Comparison of ENCODE assay signal across 31 cellular contexts in genomic region chr2:170321526-170321925, GRCh38.
"Had no signal": no experiment of that assay in that cellular context is flagged by ENCODE, and none has a peak within 500 bp of the region (broad histone marks: within the 10 kb centered on the region; RNA-seq: fewer than 3 reads in every experiment).

No MANE protein-coding gene starts in this region.

- ATAC-seq: activated CD4-positive, alpha-beta T cell treated with anti-CD3 and anti-CD28 coated beads for 36 hours; activated T-cell treated with anti-CD3 and anti-CD28 coated beads, Interleukin-2, amount 50 U/mL, for 72 hours; body of pancreas; gastroesophageal sphincter; left lung; lower lobe of right lung; natural killer cell treated with Interleukin-12 subunit alpha and Interleukin-12 subunit beta and Interleukin-15 and Interleukin-18, amount 100 ng/mL, for 72 hours; pancreas; stimulated activated naive B cell treated with anti-CD40 and anti-IgM and Interleukin-4, amounts not matched to agents 10 μg/mL and 1 μg/mL and 100 μg/mL, for 72 hours; T-helper 17 cell; upper lobe of right lung had no signal

- FAIRE-seq: endothelial cell of umbilical vein, pancreas had no signal

- H3K4me1 Mint-ChIP-seq: activated CD4-positive, alpha-beta T cell treated with anti-CD3 and anti-CD28 coated beads for 36 hours; stimulated activated naive B cell treated with anti-CD40 and anti-IgM and Interleukin-4, amounts not matched to agents 10 μg/mL and 1 μg/mL and 100 μg/mL, for 72 hours; T-helper 17 cell had no signal

- H3K27ac Mint-ChIP-seq: activated CD4-positive, alpha-beta T cell treated with anti-CD3 and anti-CD28 coated beads for 36 hours; activated naive CD8-positive, alpha-beta T cell; activated T-cell treated with anti-CD3 and anti-CD28 coated beads, Interleukin-2, amount 50 U/mL, for 72 hours; natural killer cell treated with Interleukin-12 subunit alpha and Interleukin-12 subunit beta and Interleukin-15 and Interleukin-18, amount 100 ng/mL, for 72 hours; stimulated activated naive B cell treated with anti-CD40 and anti-IgM and Interleukin-4, amounts not matched to agents 10 μg/mL and 1 μg/mL and 100 μg/mL, for 72 hours; T-helper 17 cell had no signal

- H2AFZ ChIP-seq: hepatocyte had no signal

- H3K4me3 ChIP-seq: body of pancreas, esophagus squamous epithelium, gastroesophageal sphincter, hepatocyte, left lung, lower lobe of right lung, pancreas, prostate gland, right atrium auricular region, SK-N-MC, stomach, thyroid gland, upper lobe of right lung had no signal

- H3K27me3 ChIP-seq: body of pancreas, esophagus squamous epithelium, hepatocyte, left lung, neutrophil, pancreas, right atrium auricular region, stomach, thyroid gland, upper lobe of right lung had no signal

- H3K4me3 Mint-ChIP-seq: activated CD4-positive, alpha-beta T cell treated with anti-CD3 and anti-CD28 coated beads for 36 hours; activated naive CD8-positive, alpha-beta T cell; activated T-cell treated with anti-CD3 and anti-CD28 coated beads, Interleukin-2, amount 50 U/mL, for 72 hours; natural killer cell treated with Interleukin-12 subunit alpha and Interleukin-12 subunit beta and Interleukin-15 and Interleukin-18, amount 100 ng/mL, for 72 hours; stimulated activated naive B cell treated with anti-CD40 and anti-IgM and Interleukin-4, amounts not matched to agents 10 μg/mL and 1 μg/mL and 100 μg/mL, for 72 hours; T-helper 17 cell had no signal

- H3K9me3 ChIP-seq: body of pancreas, lower lobe of right lung, neutrophil, pancreas, prostate gland, thyroid gland, upper lobe of right lung had no signal

- H3K36me3 ChIP-seq: esophagus squamous epithelium, gastroesophageal sphincter, left lung, lower lobe of right lung, neutrophil, pancreas, prostate gland, right atrium auricular region, stomach, thyroid gland, upper lobe of right lung had no signal

- DNase-seq: activated CD4-positive, alpha-beta T cell treated with anti-CD3 and anti-CD28 coated beads for 36 hours; activated CD4-positive, alpha-beta T cell treated with anti-CD3 and anti-CD28 coated beads, Interleukin-2, amount 50 U/mL, for 4 hours; activated CD4-positive, CD25-positive, alpha-beta regulatory T cell; activated effector memory CD4-positive, alpha-beta T cell treated with Interleukin-2 at 50 U/mL for 16 hours; activated naive CD4-positive, alpha-beta T cell treated with Interleukin-2 at 50 U/mL for 16 hours; activated T-cell treated with anti-CD3 and anti-CD28 coated beads for 4 hours; activated T-cell treated with anti-CD3 and anti-CD28 coated beads, Interleukin-2, amount 50 U/mL, for 72 hours; anterior cingulate cortex; body of pancreas; caudate nucleus; esophagus squamous epithelium; left lung; lower lobe of right lung; mesendoderm; pancreas; stimulated activated CD4-positive, alpha-beta T cell treated with anti-CD3 and anti-CD28 coated beads, Interleukin-15, amount 100 ng/mL, for 24 hours; stimulated activated CD4-positive, alpha-beta T cell treated with anti-CD3 and anti-CD28 coated beads, Interleukin-2, amount 100 ng/mL, for 24 hours; stimulated activated naive B cell treated with anti-CD40 and anti-IgM and Interleukin-4, amounts not matched to agents 10 μg/mL and 1 μg/mL and 100 μg/mL, for 72 hours; stomach; T-helper 17 cell; thyroid gland; upper lobe of right lung had no signal

- H3K79me2 ChIP-seq: hepatocyte had no signal

- H3K27ac ChIP-seq: body of pancreas, esophagus squamous epithelium, gastroesophageal sphincter, hepatocyte, left lung, lower lobe of right lung, neutrophil, pancreas, prostate gland, right atrium auricular region, SK-N-MC, stomach, thyroid gland, upper lobe of right lung had no signal

- H3K36me3 Mint-ChIP-seq: activated naive CD8-positive, alpha-beta T cell; natural killer cell treated with Interleukin-12 subunit alpha and Interleukin-12 subunit beta and Interleukin-15 and Interleukin-18, amount 100 ng/mL, for 72 hours had no signal

- H3K4me2 ChIP-seq: hepatocyte had no signal

- H3K4me1 ChIP-seq: body of pancreas, esophagus squamous epithelium, gastroesophageal sphincter, left lung, lower lobe of right lung, pancreas, prostate gland, right atrium auricular region, thyroid gland, upper lobe of right lung had no signal
